26 cellular contexts compared by ENCODE assay signal in the genomic region with DNA sequence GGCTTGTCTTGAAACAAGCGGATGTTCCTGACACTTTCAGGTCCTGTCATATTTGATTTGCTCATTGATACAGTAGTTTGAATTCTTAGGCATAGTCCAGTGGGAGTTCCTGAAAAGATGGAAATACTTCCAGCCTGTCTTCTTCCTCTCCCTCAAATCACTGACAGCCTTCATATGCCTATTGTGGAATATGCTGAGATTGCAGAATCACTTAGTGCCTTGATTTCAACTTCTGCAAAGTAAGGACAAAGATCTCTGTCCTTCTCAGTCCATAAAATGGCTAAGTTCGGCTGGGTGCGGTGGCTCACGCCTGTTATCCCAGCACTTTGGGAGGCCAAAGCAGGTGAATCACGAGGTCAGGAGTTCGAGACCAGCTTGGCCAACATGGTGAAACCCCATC. TPM values are rescaled to one million over a fixed set of nuclear protein-coding genes. Genes with fewer than 3 reads are reported as not detected.
DNase-seq lines count a peak whose midpoint lies in the region; ATAC-seq, FAIRE-seq and TF ChIP-seq lines count a peak whose summit lies in the region.
"Had no signal": no experiment of that assay in that cellular context is flagged by ENCODE, and none has a peak within 500 bp of the region (broad histone marks: within the 10 kb centered on the region; RNA-seq: fewer than 3 reads in every experiment).

No MANE protein-coding gene starts in this region.

- H3K23me2 ChIP-seq in H1 (ENCODE audit: low read depth, low read length): no peaks in the 10 kb centered on the region

- H3K79me1 ChIP-seq in H1 (ENCODE audit: low read depth, low read length): no peaks in the 10 kb centered on the region

- TF ChIP-seq CTCF in A549 (IDR thresholded peaks at IDR 0.05) (no peak), K562 (IDR thresholded peaks at IDR 0.05 in 2 of 3, conservative IDR thresholded peaks at IDR 0.05 in 1 of 3; ENCODE audit: insufficient read depth in 2 of 3, low read depth in 1 of 3, low read length in 3 of 3) (no peak), H1 (IDR thresholded peaks at IDR 0.05; ENCODE audit: control extremely low read depth in 1 of 3, insufficient read depth in 1 of 3, low read depth in 1 of 3, low read length in 3 of 3) (no peak), neutrophil (IDR thresholded peaks at IDR 0.05) (no peak)

- no peak overlapping the region for H2AK5ac ChIP-seq in H1 (ENCODE audit: low read depth, low read length)

- H4K5ac ChIP-seq in H1 (ENCODE audit: insufficient read length, low read depth, low read length): no peak overlapping the region

- no peak overlapping the region for H4K91ac ChIP-seq in H1 (replicated peaks; ENCODE audit: insufficient read length, low read length)

- H3K79me2 ChIP-seq in K562 (ENCODE audit: control insufficient read depth, insufficient read depth, low read length): no peaks in the 10 kb centered on the region
- H3K79me2 ChIP-seq in H1 (ENCODE audit: control insufficient read depth in 1 of 2, insufficient read depth in 2 of 2, low read length in 2 of 2): no peaks in the 10 kb centered on the region

- intact Hi-C loops in K562 (cut with micrococcal nuclease): loop anchor here (10.0 kb wide), 1 partner anchor 274 kb away; no protein-coding TSS in a partner anchor

- CTCF ChIA-PET in A549 (lab: Yijun Ruan, JAX) (interaction anchor here (0.8 to 1.3 kb wide), 2 partner anchors 16 to 825 kb away, joined by 3 read pairs; no protein-coding TSS in a partner anchor), K562 (lab: Yijun Ruan, JAX; ENCODE audit: low intra/inter-chr PET ratio) (no interaction called here), H1 (lab: Charles Lee; ENCODE audit: partially characterized antibody) (interaction anchor here (1.1 to 1.3 kb wide), 2 partner anchors 11 to 16 kb away, joined by 3 to 4 read pairs; no protein-coding TSS in a partner anchor)

- H2BK12ac ChIP-seq in H1 (ENCODE audit: low read depth, low read length): no peak overlapping the region

- H3K4me2 ChIP-seq in A549: no peak overlapping the region
- no peak overlapping the region for H3K4me2 ChIP-seq in K562 (ENCODE audit: insufficient read depth, low read length)
- no peak overlapping the region for H3K4me2 ChIP-seq in H1 (ENCODE audit: insufficient read depth in 1 of 2, low read depth in 2 of 2, low read length in 2 of 2)

- H3K9ac ChIP-seq in K562 (ENCODE audit: insufficient read depth in 1 of 2, low read depth in 2 of 2, low read length in 2 of 2) (no peak overlapping the region), H1 (replicated peaks in 1 of 4; ENCODE audit: extremely low read depth in 1 of 4, low read depth in 3 of 4, low read length in 3 of 4) (no peak overlapping the region)
- H3K9ac ChIP-seq: BLaER1 treated with 17β-estradiol and CSF1 and Interleukin-3, amounts not matched to agents 10 nM and 100 nM had no signal

- no peak overlapping the region for H3K18ac ChIP-seq in H1 (ENCODE audit: extremely low read depth, low read length)

- TF ChIP-seq POLR2A in A549 (IDR thresholded peaks at IDR 0.05; ENCODE audit: low read length) (no peak), K562 (conservative IDR thresholded peaks at IDR 0.05) (no peak), H1 (IDR thresholded peaks at IDR 0.05; ENCODE audit: control extremely low read depth in 1 of 2, low read depth in 2 of 2, low read length in 2 of 2) (no peak)

- no peak for TF ChIP-seq RAD21 in A549 (conservative IDR thresholded peaks at IDR 0.05 in 1 of 2, IDR thresholded peaks at IDR 0.05 in 1 of 2)
- no peak for TF ChIP-seq RAD21 in K562 (CRISPR knock-in tag; conservative IDR thresholded peaks at IDR 0.05 in 1 of 2, IDR thresholded peaks at IDR 0.05 in 1 of 2)
- no peak for TF ChIP-seq RAD21 in H1 (IDR thresholded peaks at IDR 0.05 in 1 of 2, conservative IDR thresholded peaks at IDR 0.05 in 1 of 2; ENCODE audit: low read depth in 2 of 2, low read length in 2 of 2)

- POLR2A ChIA-PET in A549 (lab: Yijun Ruan, JAX): no interaction called here
- POLR2A ChIA-PET in K562 (lab: Yijun Ruan, JAX): interaction anchor here (0.6 kb wide), 1 partner anchor 267 kb away, joined by 3 read pairs; no protein-coding TSS in a partner anchor
- POLR2A ChIA-PET in H1 (lab: Charles Lee; ENCODE audit: partially characterized antibody): no interaction called here

- no peak overlapping the region for H2BK15ac ChIP-seq in H1 (ENCODE audit: low read length)

- no peak for TF ChIP-seq EP300 in A549 (IDR thresholded peaks at IDR 0.05)
- no peak for TF ChIP-seq EP300 in K562 (IDR thresholded peaks at IDR 0.05; ENCODE audit: low read length)
- TF ChIP-seq EP300 in H1 (IDR thresholded peaks at IDR 0.05; ENCODE audit: borderline replicate concordance in 1 of 2, low read depth in 2 of 2, low read length in 2 of 2): no peak

- H3K36me3 ChIP-seq in K562 (ENCODE audit: control insufficient read depth, insufficient read depth, low read length) (no peaks in the 10 kb centered on the region), H1 (ENCODE audit: control insufficient read depth in 2 of 4, insufficient read depth in 4 of 4, low read length in 3 of 4) (no peaks in the 10 kb centered on the region), neutrophil (no peaks in the 10 kb centered on the region)
- H3K36me3 ChIP-seq: BLaER1 treated with 17β-estradiol and CSF1 and Interleukin-3, amounts not matched to agents 10 nM and 100 nM had no signal

- no peaks in the 10 kb centered on the region for H3K9me1 ChIP-seq in K562 (ENCODE audit: control insufficient read depth, insufficient read depth, low read length)

- no peak overlapping the region for H2BK5ac ChIP-seq in H1 (ENCODE audit: low read depth, low read length)

- H3K56ac ChIP-seq in H1 (replicated peaks; ENCODE audit: insufficient read length, low read depth, low read length): no peak overlapping the region

- WGBS in A549 (ENCODE audit: missing lambda C conversion rate): 96% methylated on average over 6 of the region's 6 CpGs
- 62% methylated on average over 4 of the region's 6 CpGs for WGBS in K562 (ENCODE audit: insufficient coverage, low coverage, missing lambda C conversion rate)
- WGBS in H1 (ENCODE audit: extremely low coverage in 1 of 2, insufficient coverage in 1 of 2, insufficient read length in 1 of 2, insufficient replicate concordance in 2 of 2, low coverage in 1 of 2, low lambda C conversion rate in 2 of 2, missing lambda C conversion rate in 1 of 2), 2 experiments: 90% methylated on average over 6 of the region's 6 CpGs; no CpG with 5 or more reads in 1 of the 2 experiments

- H3K23ac ChIP-seq in H1 (ENCODE audit: insufficient read length): no peak overlapping the region

- H3K27me3 ChIP-seq in K562 (ENCODE audit: control insufficient read depth in 2 of 2, insufficient read depth in 2 of 2, low read length in 2 of 2): no peaks in the 10 kb centered on the region
- H3K27me3 ChIP-seq in H1 (replicated peaks in 1 of 4; ENCODE audit: control insufficient read depth in 3 of 4, extremely low read depth in 1 of 4, insufficient read depth in 3 of 4, low read length in 3 of 4): no peaks in the 10 kb centered on the region
- H3K27me3 ChIP-seq in neutrophil: no peaks in the 10 kb centered on the region
- H3K27me3 ChIP-seq: BLaER1 treated with 17β-estradiol and CSF1 and Interleukin-3, amounts not matched to agents 10 nM and 100 nM had no signal

- no peak overlapping the region for H2BK120ac ChIP-seq in H1 (replicated peaks; ENCODE audit: low read depth, low read length)

- H3K4ac ChIP-seq in H1 (replicated peaks; ENCODE audit: insufficient read length, low read depth, low read length): no peak overlapping the region

- no peak overlapping the region for H2BK20ac ChIP-seq in H1 (ENCODE audit: low read length)

- in situ Hi-C loops in K562 (cut with MboI): no loop called here

- no TSS peak for BruUV-seq in K562 (replicated peaks; lab: Mats Ljungman, UMichigan)

- ATAC-seq in A549 (no peak), K562 (no peak), GM21381 (IDR thresholded peaks at IDR 0.05; ENCODE audit: unreplicated experiment) (no peak), GM18858 (IDR thresholded peaks at IDR 0.05; ENCODE audit: unreplicated experiment) (no peak)
- ATAC-seq: CD8-positive, alpha-beta T cell; GM12878 had no signal

- FAIRE-seq in A549 (lab: Jason Lieb, UNC) (no peak), K562 (lab: Jason Lieb, UNC) (no peak), H1 (lab: Jason Lieb, UNC) (no peak)
- FAIRE-seq: D721Med, GM12878, GM12892, GM18507, GM19239 had no signal

- H3K27ac ChIP-seq in A549: no peak overlapping the region
- no peak overlapping the region for H3K27ac ChIP-seq in K562 (ENCODE audit: extremely low read depth, low read depth, low read length)
- no peak overlapping the region for H3K27ac ChIP-seq in H1 (ENCODE audit: low read depth, low read length)
- H3K27ac ChIP-seq in neutrophil: peak overlapping the region; percentile 52
- H3K27ac ChIP-seq: 22Rv1, C4-2B had no signal

- H4K20me1 ChIP-seq in K562 (replicated peaks; ENCODE audit: control insufficient read depth, insufficient read depth, low read length) (no peaks in the 10 kb centered on the region), H1 (replicated peaks in 1 of 2; ENCODE audit: control insufficient read depth in 1 of 2, insufficient read depth in 2 of 2, low read length in 2 of 2) (no peaks in the 10 kb centered on the region)
- H4K20me1 ChIP-seq: BLaER1 treated with 17β-estradiol and CSF1 and Interleukin-3, amounts not matched to agents 10 nM and 100 nM had no signal

- H2AFZ ChIP-seq in K562 (ENCODE audit: low read depth, low read length) (no peak overlapping the region), H1 (ENCODE audit: low read length) (no peak overlapping the region)

- no peak for DNase-seq in A549 (ENCODE audit: low read depth in 1 of 2, low spot score in 1 of 2)
- no peak for DNase-seq in K562 (ENCODE audit: extremely low read depth in 1 of 4, low spot score in 3 of 4)
- DNase-seq in H1 (ENCODE audit: low read depth in 1 of 2, low spot score in 2 of 2): no peak
- no peak for DNase-seq in NCI-H526 treated with DMSO at 0.1 percent for 48 hours (lab: John Stamatoyannopoulos, UW)
- DNase-seq in AML-193 (lab: John Stamatoyannopoulos, UW): no peak
- DNase-seq: ACHN; Caco-2; Calu3; CD4-positive, alpha-beta T cell; CD8-positive, alpha-beta T cell; DMS53; DMS79; DND-41; EL; GDM1 had no signal

- no peaks in the 10 kb centered on the region for H3K9me3 ChIP-seq in A549
- no peaks in the 10 kb centered on the region for H3K9me3 ChIP-seq in K562 (replicated peaks; ENCODE audit: control insufficient read depth, insufficient read depth, low read depth, low read length)
- H3K9me3 ChIP-seq in H1 (ENCODE audit: insufficient read depth in 2 of 2, low read depth in 1 of 2, low read length in 1 of 2): peaks cover 0 to 2% of the 10 kb centered on the region in 2 experiments; a peak in 1 of 4 replicates
- H3K9me3 ChIP-seq in neutrophil: no peaks in the 10 kb centered on the region
- H3K9me3 ChIP-seq: Caco-2 had no signal

- H3K14ac ChIP-seq in H1 (ENCODE audit: insufficient read length): no peak overlapping the region

- H3K4me1 ChIP-seq in A549 (peaks cover 13% of the 10 kb centered on the region), K562 (replicated peaks in 1 of 2; ENCODE audit: control insufficient read depth in 2 of 2, insufficient read depth in 2 of 2, low read length in 2 of 2) (peaks cover 0 to 12% of the 10 kb centered on the region in 2 experiments; a peak in 3 of 5 replicates), H1 (replicated peaks in 1 of 4; ENCODE audit: control insufficient read depth in 3 of 4, insufficient read depth in 4 of 4, low read length in 3 of 4) (peaks cover 0 to 5% (median 2%) of the 10 kb centered on the region in 4 experiments; a peak in 3 of 7 replicates), neutrophil (ENCODE audit: control insufficient read depth in 1 of 2, insufficient read depth in 1 of 2, low read depth in 1 of 2, low read length in 1 of 2) (peaks cover 72 to 85% of the 10 kb centered on the region in 2 experiments)

- H3K4me3 ChIP-seq in A549: no peak overlapping the region
- H3K4me3 ChIP-seq in K562: no peak overlapping the region
- H3K4me3 ChIP-seq in H1 (ENCODE audit: extremely low read depth in 1 of 4, insufficient read depth in 2 of 4, low read depth in 3 of 4, low read length in 4 of 4): no peak overlapping the region
- H3K4me3 ChIP-seq in neutrophil (ENCODE audit: low read depth in 1 of 2, low read length in 1 of 2): no peak overlapping the region
- H3K4me3 ChIP-seq: BLaER1 treated with 17β-estradiol and CSF1 and Interleukin-3, amounts not matched to agents 10 nM and 100 nM; GM12878 had no signal

- no peak overlapping the region for H4K8ac ChIP-seq in H1 (ENCODE audit: extremely low read depth, insufficient read depth, low read length)

RNA-seq across cellular contexts. Expression of a gene that starts 6.7 kb away (rescaled TPM):
- polyA plus RNA-seq in A549 (2011; rRNA removed) (119 and 122 TPM in 2 replicates), A549 (2017; fragmentation: RNase III; extraction: RNeasy Plus Mini Kit Qiagen cat#74134 plus additional on column Dnase treatment) (95.9 to 112 TPM (median 112 TPM) in 3 replicates), K562 (2011; rRNA removed) (14.6 and 23.8 TPM in 2 replicates), K562 (2014; fragmentation: Illumina TruSeq; extraction: Trizol) (12.8 and 13.8 TPM in 2 replicates), K562 (2014; fragmentation: Nextera tagmentation; extraction: Ambion mirVana) (1 to 10 TPM; 3.5 to 6.6 TPM), K562 (2014; rRNA removed) (10.4 and 19.3 TPM in 2 replicates), H1 (2011; rRNA removed) (26.1 and 26.7 TPM in 2 replicates)
- 85.1 and 98.4 TPM in 2 replicates for polyA plus RNA-seq in A549 (2012; cell fraction: cytosol; rRNA removed)
- polyA plus RNA-seq in A549 (2012; cell fraction: nucleus; rRNA removed): 70.7 and 72.6 TPM in 2 replicates
- polyA minus RNA-seq in A549 (2011; rRNA and poly(A)+ RNA removed): 68.2 and 68.9 TPM in 2 replicates
- 15.7 and 21.8 TPM in 2 replicates for total RNA-seq in K562 (2011; cell fraction: chromatin; rRNA removed; ENCODE audit: low replicate concordance)
- 7.1 and 10.3 TPM in 2 replicates for total RNA-seq in K562 (2011; cell fraction: nucleolus; rRNA removed)
- 12.4 and 12.5 TPM in 2 replicates for total RNA-seq in K562 (2011; cell fraction: nucleoplasm; rRNA removed)
- total RNA-seq in K562 (2014; rRNA removed) (14.6 and 14.8 TPM in 2 replicates), K562 (2014; rRNA removed; fragmentation: Illumina TruSeq; extraction: Trizol) (13.1 and 14.3 TPM in 2 replicates), K562 (2015; rRNA removed; fragmentation: Illumina TruSeq; extraction: Trizol) (17.9 and 20.4 TPM in 2 replicates), K562 (2021) (9.4 and 10.8 TPM in 2 replicates)
- polyA plus RNA-seq in K562 (2011; cell fraction: cytosol; rRNA removed): 11.1 and 17.4 TPM in 2 replicates
- 19.7 and 23.8 TPM in 2 replicates for polyA plus RNA-seq in K562 (2011; cell fraction: nucleus; rRNA removed)
- 16.1 and 49.9 TPM in 2 replicates for polyA plus RNA-seq in K562 (2012)
- polyA minus RNA-seq in K562 (2011; rRNA and poly(A)+ RNA removed): 14.9 and 30.1 TPM in 2 replicates
- 9.3 and 16.9 TPM in 2 replicates for polyA minus RNA-seq in K562 (2011; cell fraction: cytosol; rRNA and poly(A)+ RNA removed)
- 11.6 and 18.1 TPM in 2 replicates for polyA minus RNA-seq in K562 (2011; cell fraction: nucleus; rRNA and poly(A)+ RNA removed)
- 46.6 and 50.5 TPM in 2 replicates for total RNA-seq in H1 (2021; fragmentation: NEBNext Ultra II Directional; extraction: Animal tissue kit (Norgen Biotek cat#: 25700))
- 33.1 TPM for polyA plus RNA-seq in H1 (2011; cell fraction: cytosol; rRNA removed)
- polyA plus RNA-seq in H1 (2011; cell fraction: nucleus; rRNA removed): 30.8 TPM
- polyA plus RNA-seq in H1 (2012, experiment 1 of 2): 37.3 to 42.5 TPM (median 41.9 TPM) in 4 replicates
- polyA plus RNA-seq in H1 (2012, experiment 2 of 2): 6.0 TPM
- polyA plus RNA-seq in H1 (2013, experiment 1 of 2): 47.6 TPM
- polyA plus RNA-seq in H1 (2013, experiment 2 of 2): 46.0 TPM
- 27.4 and 33.6 TPM in 2 replicates for polyA minus RNA-seq in H1 (2011; rRNA and poly(A)+ RNA removed)
- 27.2 TPM for polyA minus RNA-seq in H1 (2011; cell fraction: cytosol; rRNA and poly(A)+ RNA removed)
- polyA minus RNA-seq in H1 (2011; cell fraction: nucleus; rRNA and poly(A)+ RNA removed): 23.3 TPM
